7 cellular contexts compared by ENCODE assay signal in genomic region chr6:106799008-106799952, GRCh38.
DNase-seq lines count a peak whose midpoint lies in the region; ATAC-seq and TF ChIP-seq lines count a peak whose summit lies in the region.

No MANE protein-coding gene starts in this region.

- peak overlapping the region; percentile 53 for H3K9ac ChIP-seq in mammary epithelial cell (ENCODE audit: insufficient read depth, low read length)

- peaks cover 38% of the 10 kb centered on the region for H3K4me1 ChIP-seq in mammary epithelial cell (ENCODE audit: insufficient read depth, low read length)
- H3K4me1 ChIP-seq in gastrocnemius medialis, result peaks cover 11 to 13% of the 10 kb centered on the region in 2 donors
- no peaks in the 10 kb centered on the region for H3K4me1 ChIP-seq in gastroesophageal sphincter

- dilution Hi-C loops in mammary epithelial cell (cut with HindIII; ENCODE audit: low sequenced_read_pairs), result loop anchor here (5.0 kb wide), 1 partner anchor 52 kb away; no protein-coding TSS in a partner anchor

- ATAC-seq in GM19452 (IDR thresholded peaks at IDR 0.05; ENCODE audit: unreplicated experiment), result peak; percentile 90
- peak; percentile 89 for ATAC-seq in HG03571 (IDR thresholded peaks at IDR 0.05; ENCODE audit: unreplicated experiment)
- ATAC-seq in gastrocnemius medialis, result peak; percentile 81 to 86
- no peak for ATAC-seq in gastroesophageal sphincter

- peak overlapping the region; percentile 48 for H3K4me2 ChIP-seq in mammary epithelial cell (ENCODE audit: insufficient read depth, low read depth, low read length)

- WGBS in mammary epithelial cell (ENCODE audit: low coverage, missing lambda C conversion rate), result 9% methylated on average over 7 of the region's 8 CpGs
- 33 to 36% methylated on average over 3 to 6 of the region's 8 CpGs for WGBS in gastroesophageal sphincter (ENCODE audit: low coverage in 1 of 2), 2 donors

- CTCF ChIA-PET in mammary epithelial cell (lab: Charles Lee; ENCODE audit: low non-redundant PET), result no interaction called here

- peak overlapping the region; percentile 42 for H2AFZ ChIP-seq in mammary epithelial cell (ENCODE audit: low read depth, low read length)

- BruUV-seq in mammary epithelial cell (replicated peaks; lab: Mats Ljungman, UMichigan), result TSS peak; percentile 21

- no peak overlapping the region for H3K4me3 ChIP-seq in mammary epithelial cell (replicated peaks in 1 of 3; ENCODE audit: insufficient read depth in 1 of 3, low read depth in 2 of 3, low read length in 3 of 3)
- H3K4me3 ChIP-seq in gastrocnemius medialis, result no peak overlapping the region
- H3K4me3 ChIP-seq in gastroesophageal sphincter, result no peak overlapping the region

- no peaks in the 10 kb centered on the region for H3K79me2 ChIP-seq in mammary epithelial cell (ENCODE audit: insufficient read depth, low read length)

- in situ Hi-C loops in mammary epithelial cell (cut with MboI; ENCODE audit: low sequenced_read_pairs in 2 of 2) (no loop called here), gastrocnemius medialis (cut with MboI; ENCODE audit: low sequenced_read_pairs in 4 of 4) (no loop called here)

- H3K27ac ChIP-seq in mammary epithelial cell (ENCODE audit: insufficient read depth, low read depth, low read length) (peak overlapping the region; percentile 90), gastrocnemius medialis (peak overlapping the region; percentile 28 to 61 (median 49)), gastroesophageal sphincter (no peak overlapping the region)

- DNase-seq in mammary epithelial cell, result peak; percentile 96
- peak; percentile 20 to 24 for DNase-seq in gastrocnemius medialis
- DNase-seq in hippocampal formation (lab: John Stamatoyannopoulos, UW), result no peak
- DNase-seq in NCI-H2227 treated with DMSO at 0.1 percent for 48 hours (lab: John Stamatoyannopoulos, UW), result no peak

- no peak for TF ChIP-seq EP300 in gastroesophageal sphincter (IDR thresholded peaks at IDR 0.05)

- intact Hi-C loops in mammary epithelial cell (cut with micrococcal nuclease), result loop anchor here (1.0 to 5.0 kb wide), 4 partner anchors 47 to 192 kb away; no protein-coding TSS in a partner anchor
- intact Hi-C loops in gastrocnemius medialis (cut with DNase I; ENCODE audit: low total_unique reads), result no loop called here

- no peaks in the 10 kb centered on the region for H4K20me1 ChIP-seq in mammary epithelial cell (ENCODE audit: insufficient read depth, low read length)

- H3K9me3 ChIP-seq in mammary epithelial cell (replicated peaks; ENCODE audit: insufficient read depth, low read length) (no peaks in the 10 kb centered on the region), gastrocnemius medialis (no peaks in the 10 kb centered on the region), gastroesophageal sphincter (no peaks in the 10 kb centered on the region)

- H3K36me3 ChIP-seq in mammary epithelial cell (ENCODE audit: insufficient read depth, low read length), result no peaks in the 10 kb centered on the region
- no peaks in the 10 kb centered on the region for H3K36me3 ChIP-seq in gastrocnemius medialis
- H3K36me3 ChIP-seq in gastroesophageal sphincter, result no peaks in the 10 kb centered on the region

- TF ChIP-seq POLR2A in gastrocnemius medialis (IDR thresholded peaks at IDR 0.05) (no peak), gastroesophageal sphincter (IDR thresholded peaks at IDR 0.05) (no peak)

- TF ChIP-seq CTCF in mammary epithelial cell (conservative IDR thresholded peaks at IDR 0.05 in 1 of 2, IDR thresholded peaks at IDR 0.05 in 1 of 2; ENCODE audit: extremely low read depth in 1 of 2, insufficient read depth in 1 of 2, low read depth in 1 of 2, low read length in 2 of 2), result no peak
- TF ChIP-seq CTCF in gastrocnemius medialis (IDR thresholded peaks at IDR 0.05 in 4 of 5, conservative IDR thresholded peaks at IDR 0.05 in 1 of 5), result no peak
- TF ChIP-seq CTCF in gastroesophageal sphincter (IDR thresholded peaks at IDR 0.05), result no peak

- H3K27me3 ChIP-seq in mammary epithelial cell (ENCODE audit: insufficient read depth, low read length), result no peaks in the 10 kb centered on the region
- no peaks in the 10 kb centered on the region for H3K27me3 ChIP-seq in gastrocnemius medialis
- H3K27me3 ChIP-seq in gastroesophageal sphincter, result no peaks in the 10 kb centered on the region

Comparison
In these comparisons a context has a peak if more than half of its experiments do, and no peak if none do; other contexts are left out.
1. DNase-seq: peak in mammary epithelial cell (single experiment) and gastrocnemius medialis (2 of 2); none in hippocampal formation (0 of 2) and NCI-H2227 treated with DMSO at 0.1 percent for 48 hours (single experiment).
2. H3K27ac ChIP-seq: peak in mammary epithelial cell (single experiment) and gastrocnemius medialis (4 of 4); none in gastroesophageal sphincter (0 of 4).